8 cellular contexts compared by ENCODE assay signal in genomic region chr11:44894217-44894617, GRCh38. TPM values are rescaled to one million over a fixed set of nuclear protein-coding genes. Genes with fewer than 3 reads are reported as not detected.
DNase-seq lines count a peak whose midpoint lies in the region; TF ChIP-seq lines count a peak whose summit lies in the region.

No MANE protein-coding gene starts in this region.

- H3K27me3 Mint-ChIP-seq in activated T-helper 2 cell treated with anti-CD3 and anti-CD28 coated beads, Interferon-gamma antibody, Interleukin-2, Interleukin-4, amounts not matched to agents 10 μg/mL and 5 μg/mL and 100 μg/mL, durations not matched to agents 14 hours and 24 hours and 36 hours (ENCODE audit: low read depth) = peaks cover 2% of the 10 kb centered on the region

- H3K4me3 Mint-ChIP-seq in activated T-helper 2 cell treated with anti-CD3 and anti-CD28 coated beads, Interferon-gamma antibody, Interleukin-2, Interleukin-4, amounts not matched to agents 10 μg/mL and 5 μg/mL and 100 μg/mL, durations not matched to agents 14 hours and 24 hours and 36 hours (ENCODE audit: low read depth) = no peak overlapping the region

- H3K9ac ChIP-seq in trophoblast cell (ENCODE audit: low read length) = no peak overlapping the region

- H2BK12ac ChIP-seq in trophoblast cell (ENCODE audit: low read length) = no peak overlapping the region

- no peaks in the 10 kb centered on the region for H3K9me3 Mint-ChIP-seq in activated T-helper 2 cell treated with anti-CD3 and anti-CD28 coated beads, Interferon-gamma antibody, Interleukin-2, Interleukin-4, amounts not matched to agents 10 μg/mL and 5 μg/mL and 100 μg/mL, durations not matched to agents 14 hours and 24 hours and 36 hours

- no peak overlapping the region for H2BK120ac ChIP-seq in trophoblast cell (ENCODE audit: insufficient read depth, low read length, poor library complexity)

- no peak overlapping the region for H2AFZ ChIP-seq in trophoblast cell (ENCODE audit: insufficient read depth, low read length, poor library complexity)

- H3K36me3 ChIP-seq in Peyer's patch = no peaks in the 10 kb centered on the region
- H3K36me3 ChIP-seq in trophoblast cell (ENCODE audit: control insufficient read depth in 1 of 2, insufficient read depth in 2 of 2, low read length in 2 of 2) = no peaks in the 10 kb centered on the region
- H3K36me3 ChIP-seq in tibial nerve = peaks cover 0 to 10% (median 0%) of the 10 kb centered on the region in 3 donors

- H3K4me1 ChIP-seq in Peyer's patch = peaks cover 0 to 8% (median 0%) of the 10 kb centered on the region in 4 donors
- H3K4me1 ChIP-seq in trophoblast cell (ENCODE audit: control insufficient read depth in 1 of 2, insufficient read depth in 2 of 2, low read length in 2 of 2) = no peaks in the 10 kb centered on the region
- H3K4me1 ChIP-seq in tibial nerve = peaks cover 0 to 15% (median 3%) of the 10 kb centered on the region in 4 donors

- H3K23ac ChIP-seq in trophoblast cell (ENCODE audit: low read length) = no peak overlapping the region

- no peak overlapping the region for H4K8ac ChIP-seq in trophoblast cell (ENCODE audit: low read depth, low read length)

- no peak overlapping the region for H3K4me2 ChIP-seq in trophoblast cell (ENCODE audit: low read length)

- no peak overlapping the region for H2AK5ac ChIP-seq in trophoblast cell (ENCODE audit: low read length)

- intact Hi-C loops in activated T-helper 2 cell treated with anti-CD3 and anti-CD28 coated beads, Interferon-gamma antibody, Interleukin-2, Interleukin-4, amounts not matched to agents 10 μg/mL and 5 μg/mL and 100 μg/mL, durations not matched to agents 14 hours and 24 hours and 36 hours (cut with micrococcal nuclease) = loop anchor here (1.0 kb wide), 1 partner anchor 165 kb away; no protein-coding TSS in a partner anchor

- no peak overlapping the region for H3K4ac ChIP-seq in trophoblast cell (ENCODE audit: low read depth, low read length)

- no peaks in the 10 kb centered on the region for H3K79me2 ChIP-seq in trophoblast cell (ENCODE audit: control insufficient read depth, insufficient read depth, low read length, poor library complexity)

- H2BK5ac ChIP-seq in trophoblast cell (ENCODE audit: low read depth, low read length, poor library complexity) = no peak overlapping the region

- no CpG with 5 or more reads among the region's 13 CpGs for WGBS in trophoblast cell (ENCODE audit: extremely low coverage, insufficient coverage, insufficient read length)
- WGBS in tibial nerve, 2 donors = 28 to 30% methylated on average over 13 of the region's 13 CpGs

- H3K9me3 ChIP-seq in Peyer's patch (no peaks in the 10 kb centered on the region), trophoblast cell (ENCODE audit: insufficient read depth, low read depth, low read length) (no peaks in the 10 kb centered on the region), tibial nerve (peaks cover 0 to 11% (median 0%) of the 10 kb centered on the region in 4 donors)

- no peaks in the 10 kb centered on the region for H3K36me3 Mint-ChIP-seq in activated T-helper 2 cell treated with anti-CD3 and anti-CD28 coated beads, Interferon-gamma antibody, Interleukin-2, Interleukin-4, amounts not matched to agents 10 μg/mL and 5 μg/mL and 100 μg/mL, durations not matched to agents 14 hours and 24 hours and 36 hours (ENCODE audit: low read depth)

- peak overlapping the region in 2 of 4 donors; percentile 14 to 70 for H3K27ac ChIP-seq in Peyer's patch
- no peak overlapping the region for H3K27ac ChIP-seq in trophoblast cell (ENCODE audit: low read depth, low read length)
- no peak overlapping the region for H3K27ac ChIP-seq in tibial nerve

- H3K4me3 ChIP-seq in Peyer's patch = no peak overlapping the region
- no peak overlapping the region for H3K4me3 ChIP-seq in fibroblast of villous mesenchyme (ENCODE audit: low read depth, low read length)
- H3K4me3 ChIP-seq in trophoblast cell (ENCODE audit: low read depth, low read length) = no peak overlapping the region
- no peak overlapping the region for H3K4me3 ChIP-seq in tibial nerve

- H3K18ac ChIP-seq in trophoblast cell (ENCODE audit: low read length) = no peak overlapping the region

- DNase-seq in EH (ENCODE audit: low read depth) = peak; percentile 70
- DNase-seq in HT-29 (ENCODE audit: low spot score) = peak; percentile 63
- DNase-seq in Peyer's patch = peak; percentile 30 to 75 (median 71)
- peak; percentile 14 for DNase-seq in activated T-helper 2 cell treated with anti-CD3 and anti-CD28 coated beads, Interferon-gamma antibody, Interleukin-2, Interleukin-4, amounts not matched to agents 10 μg/mL and 5 μg/mL and 100 μg/mL, durations not matched to agents 14 hours and 24 hours and 36 hours (ENCODE audit: low spot score)
- peak; percentile 70 for DNase-seq in fibroblast of villous mesenchyme (ENCODE audit: low read depth)
- DNase-seq in trophoblast cell = peak; percentile 12 to 39
- peak; percentile 31 to 37 for DNase-seq in tibial nerve (ENCODE audit: low spot score in 2 of 2)
- no peak for DNase-seq in T1000 (lab: John Stamatoyannopoulos, UW)

- peak; percentile 30 to 80 (median 67) for TF ChIP-seq CTCF in Peyer's patch (IDR thresholded peaks at IDR 0.05)
- peak; percentile 94 for TF ChIP-seq CTCF in fibroblast of villous mesenchyme (IDR thresholded peaks at IDR 0.05; ENCODE audit: insufficient read depth, low read depth, low read length)
- peak; percentile 70 to 94 (median 88) for TF ChIP-seq CTCF in tibial nerve (IDR thresholded peaks at IDR 0.05)

- no peaks in the 10 kb centered on the region for H3K4me1 Mint-ChIP-seq in activated T-helper 2 cell treated with anti-CD3 and anti-CD28 coated beads, Interferon-gamma antibody, Interleukin-2, Interleukin-4, amounts not matched to agents 10 μg/mL and 5 μg/mL and 100 μg/mL, durations not matched to agents 14 hours and 24 hours and 36 hours (ENCODE audit: low read depth)

- no peaks in the 10 kb centered on the region for H3K79me1 ChIP-seq in trophoblast cell (ENCODE audit: low read length)

- TF ChIP-seq POLR2A in Peyer's patch (IDR thresholded peaks at IDR 0.05) (no peak), tibial nerve (IDR thresholded peaks at IDR 0.05) (no peak)

- peak in 1 of 2 donors; percentile 18 for TF ChIP-seq EP300 in tibial nerve (IDR thresholded peaks at IDR 0.05)

- H3K27me3 ChIP-seq in Peyer's patch = no peaks in the 10 kb centered on the region
- no peaks in the 10 kb centered on the region for H3K27me3 ChIP-seq in trophoblast cell (ENCODE audit: insufficient read depth, low read length)
- H3K27me3 ChIP-seq in tibial nerve = no peaks in the 10 kb centered on the region

- no peak overlapping the region for H4K12ac ChIP-seq in trophoblast cell (ENCODE audit: low read depth, low read length)

- H3K14ac ChIP-seq in trophoblast cell (ENCODE audit: low read length) = no peak overlapping the region

- H3K27ac Mint-ChIP-seq in activated T-helper 2 cell treated with anti-CD3 and anti-CD28 coated beads, Interferon-gamma antibody, Interleukin-2, Interleukin-4, amounts not matched to agents 10 μg/mL and 5 μg/mL and 100 μg/mL, durations not matched to agents 14 hours and 24 hours and 36 hours = no peak overlapping the region

- H4K91ac ChIP-seq in trophoblast cell (ENCODE audit: low read depth, low read length) = no peak overlapping the region

RNA-seq across cellular contexts. Expression of gene TP53I11, which starts 56.5 kb away (rescaled TPM):
- total RNA-seq in HT-29 (2014; rRNA removed; shearing (Covaris generic)) = 65.5 and 72.6 TPM in 2 replicates
- 100 to 1,000 TPM in 1 of 4 donors, 10 to 100 TPM in 3; 48.0 to 152 (median 69.9) TPM for total RNA-seq in Peyer's patch
- 4.6 and 5.0 TPM in 2 replicates for total RNA-seq in activated T-helper 2 cell treated with anti-CD3 and anti-CD28 coated beads, Interferon-gamma antibody, Interleukin-2, Interleukin-4, amounts not matched to agents 10 μg/mL and 5 μg/mL and 100 μg/mL, durations not matched to agents 14 hours and 24 hours and 36 hours
- total RNA-seq in fibroblast of villous mesenchyme = 25.8 and 38.4 TPM in 2 replicates
- polyA plus RNA-seq in trophoblast cell (2013) = 39.8 and 41.5 TPM in 2 replicates
- 100 to 1,000 TPM in 1 of 4 donors, 10 to 100 TPM in 3; 50.7 to 133 (median 60.6) TPM for total RNA-seq in tibial nerve
